8 cellular contexts compared by ENCODE assay signal in the genomic region with DNA sequence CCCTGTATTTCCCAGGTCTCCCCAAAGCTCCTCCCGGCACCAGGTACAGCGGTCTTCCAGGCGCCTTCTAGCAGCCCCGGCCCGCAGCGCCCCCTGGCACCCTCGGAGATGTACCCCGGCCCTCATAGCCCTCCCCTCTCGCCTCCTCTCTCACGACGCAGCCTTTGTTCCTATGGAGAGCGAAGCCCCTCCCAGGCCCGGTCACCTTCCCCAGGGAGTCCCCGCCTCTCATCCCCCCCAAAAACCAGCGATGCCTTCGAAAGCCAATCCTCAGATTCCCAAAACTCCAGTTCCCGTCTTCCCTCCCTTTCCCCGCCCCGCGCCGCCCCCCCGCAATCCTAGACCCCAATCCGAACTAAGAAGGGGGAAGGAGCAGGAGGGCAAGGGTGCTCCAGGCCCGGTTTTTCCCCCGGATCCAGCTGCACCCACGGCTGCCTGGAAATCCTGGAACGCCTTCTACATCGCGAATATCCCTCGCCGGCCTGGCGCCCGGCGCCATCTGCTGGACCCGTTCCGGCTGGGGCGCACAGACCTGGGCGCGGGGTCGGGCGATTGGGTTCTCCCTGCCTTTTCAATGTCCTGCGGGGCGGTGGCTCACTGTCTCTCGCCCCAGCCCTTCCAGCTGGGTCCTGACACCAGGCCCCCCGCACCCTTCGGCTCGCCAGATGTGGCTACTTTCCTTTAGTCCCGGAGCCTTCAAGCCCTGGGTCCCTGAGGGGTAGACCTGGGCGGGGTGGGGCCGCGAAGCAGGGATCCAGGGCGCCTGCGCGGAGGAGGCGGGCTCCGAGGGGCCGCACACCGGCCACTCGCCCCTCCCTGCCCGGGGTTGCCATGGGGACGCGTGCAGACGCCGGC. TPM values are rescaled to one million over a fixed set of nuclear protein-coding genes. Genes with fewer than 3 reads are reported as not detected.
DNase-seq lines count a peak whose midpoint lies in the region; ATAC-seq and TF ChIP-seq lines count a peak whose summit lies in the region.

A gene with protein sequence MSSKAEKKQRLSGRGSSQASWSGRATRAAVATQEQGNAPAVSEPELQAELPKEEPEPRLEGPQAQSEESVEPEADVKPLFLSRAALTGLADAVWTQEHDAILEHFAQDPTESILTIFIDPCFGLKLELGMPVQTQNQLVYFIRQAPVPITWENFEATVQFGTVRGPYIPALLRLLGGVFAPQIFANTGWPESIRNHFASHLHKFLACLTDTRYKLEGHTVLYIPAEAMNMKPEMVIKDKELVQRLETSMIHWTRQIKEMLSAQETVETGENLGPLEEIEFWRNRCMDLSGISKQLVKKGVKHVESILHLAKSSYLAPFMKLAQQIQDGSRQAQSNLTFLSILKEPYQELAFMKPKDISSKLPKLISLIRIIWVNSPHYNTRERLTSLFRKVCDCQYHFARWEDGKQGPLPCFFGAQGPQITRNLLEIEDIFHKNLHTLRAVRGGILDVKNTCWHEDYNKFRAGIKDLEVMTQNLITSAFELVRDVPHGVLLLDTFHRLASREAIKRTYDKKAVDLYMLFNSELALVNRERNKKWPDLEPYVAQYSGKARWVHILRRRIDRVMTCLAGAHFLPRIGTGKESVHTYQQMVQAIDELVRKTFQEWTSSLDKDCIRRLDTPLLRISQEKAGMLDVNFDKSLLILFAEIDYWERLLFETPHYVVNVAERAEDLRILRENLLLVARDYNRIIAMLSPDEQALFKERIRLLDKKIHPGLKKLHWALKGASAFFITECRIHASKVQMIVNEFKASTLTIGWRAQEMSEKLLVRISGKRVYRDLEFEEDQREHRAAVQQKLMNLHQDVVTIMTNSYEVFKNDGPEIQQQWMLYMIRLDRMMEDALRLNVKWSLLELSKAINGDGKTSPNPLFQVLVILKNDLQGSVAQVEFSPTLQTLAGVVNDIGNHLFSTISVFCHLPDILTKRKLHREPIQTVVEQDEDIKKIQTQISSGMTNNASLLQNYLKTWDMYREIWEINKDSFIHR (N-terminal part only) (plus strand): TSS at position 844 of the 855 bp plus-strand sequence. CDS start 1,991 bp downstream, outside the sequence.

- H3K27me3 ChIP-seq in DOHH2 (ENCODE audit: control insufficient read depth, low read length), result peaks cover 83% of the 10 kb centered on the region
- H3K27me3 ChIP-seq in body of pancreas, result peaks cover 0 to 5% of the 10 kb centered on the region in 2 donors

- 0 to 1% methylated on average over 37 to 50 of the region's 64 CpGs for WGBS in body of pancreas, 2 donors

- peak in 2 of 3 donors; percentile 37 to 44 for TF ChIP-seq POLR2A in body of pancreas (IDR thresholded peaks at IDR 0.05)

- 0 out of 2 replicates have a peak, but pooled peaks cover 2% of the 10 kb centered on the region for H3F3A ChIP-seq in DOHH2 (ENCODE audit: control insufficient read depth, insufficient read depth)

- H3K9me2 ChIP-seq in DOHH2 (replicated peaks; ENCODE audit: control insufficient read depth, low read length), result no peaks in the 10 kb centered on the region

- no peaks in the 10 kb centered on the region for H3K36me3 ChIP-seq in DOHH2 (ENCODE audit: control insufficient read depth, low read length)
- no peaks in the 10 kb centered on the region for H3K36me3 ChIP-seq in body of pancreas (replicated peaks in 1 of 2; ENCODE audit: insufficient read depth in 1 of 2, low read depth in 2 of 2)

- H4K20me1 ChIP-seq in DOHH2 (ENCODE audit: control insufficient read depth, insufficient read depth, low read depth, low read length), result no peaks in the 10 kb centered on the region

- peaks cover 18% of the 10 kb centered on the region for H3K4me1 ChIP-seq in DOHH2 (ENCODE audit: control insufficient read depth, low read length)
- peaks cover 26% of the 10 kb centered on the region for H3K4me1 ChIP-seq in body of pancreas

- ATAC-seq in body of pancreas (peak; percentile 91), HG02938 (IDR thresholded peaks at IDR 0.05; ENCODE audit: unreplicated experiment) (no peak)

- H3K4me3 ChIP-seq in DOHH2 (ENCODE audit: low read length), result peak within 1 kb of the TSS; percentile 66
- H3K4me3 ChIP-seq in body of pancreas, result peak within 1 kb of the TSS; percentile 10 to 16

- intact Hi-C loops in body of pancreas (cut with DNase I), result no loop called here

- TF ChIP-seq CTCF in DOHH2 (IDR thresholded peaks at IDR 0.05; ENCODE audit: low read depth, low read length, poor library complexity, severe bottlenecking) (peak; percentile 53), body of pancreas (IDR thresholded peaks at IDR 0.05) (peak; percentile 13 to 58 (median 45))

- peak within 1 kb of the TSS; percentile 75 for H3K4me2 ChIP-seq in DOHH2 (ENCODE audit: low read length)

- no peaks in the 10 kb centered on the region for H3K9me3 ChIP-seq in DOHH2 (ENCODE audit: control insufficient read depth, insufficient read depth, low read length)
- no peaks in the 10 kb centered on the region for H3K9me3 ChIP-seq in body of pancreas

- H3K27ac ChIP-seq in DOHH2 (ENCODE audit: low read depth, low read length) (no peak within 1 kb of the TSS), body of pancreas (peak within 1 kb of the TSS; percentile 25 to 71 (median 67))

- no peaks in the 10 kb centered on the region for H3K79me2 ChIP-seq in DOHH2 (ENCODE audit: control insufficient read depth, low read length)

- peak; percentile 91 for DNase-seq in LHCN-M2 (ENCODE audit: low read depth)
- DNase-seq in RPMI7951 (ENCODE audit: low read depth), result peak; percentile 89
- peak; percentile 80 to 91 (median 87) for DNase-seq in body of pancreas
- peak; percentile 62 to 66 for DNase-seq in hippocampal formation (lab: John Stamatoyannopoulos, UW)
- DNase-seq in pulmonary artery endothelial cell (ENCODE audit: low read depth, low spot score), result peak; percentile 78
- DNase-seq in KG1 (lab: John Stamatoyannopoulos, UW), result no peak

RNA-seq across cellular contexts. Expression of the gene that starts here (rescaled TPM):
- total RNA-seq in LHCN-M2 (2014; rRNA removed), result not detected in 2 replicates
- polyA plus RNA-seq in LHCN-M2 (2012), result not detected
- total RNA-seq in RPMI7951 (2014; rRNA removed; shearing (Covaris generic)), result 1.8 and 3.2 TPM in 2 replicates
- under 1 TPM; 0.26 to 0.66 TPM for total RNA-seq in body of pancreas
- total RNA-seq in pulmonary artery endothelial cell, result under 0.01 and 0.07 TPM in 2 replicates

Comparison
In these comparisons a context has a peak if more than half of its experiments do, and no peak if none do; other contexts are left out.
1. Peak in DNase-seq in LHCN-M2; RNA of the gene not detected or under 1 TPM.
2. Peak in DNase-seq, ATAC-seq, H3K4me3 ChIP-seq and H3K27ac ChIP-seq in body of pancreas; RNA of the gene not detected or under 1 TPM.
3. Peak in DNase-seq in pulmonary artery endothelial cell; RNA of the gene not detected or under 1 TPM.